2 cellular contexts compared by ENCODE assay signal in the genomic region with DNA sequence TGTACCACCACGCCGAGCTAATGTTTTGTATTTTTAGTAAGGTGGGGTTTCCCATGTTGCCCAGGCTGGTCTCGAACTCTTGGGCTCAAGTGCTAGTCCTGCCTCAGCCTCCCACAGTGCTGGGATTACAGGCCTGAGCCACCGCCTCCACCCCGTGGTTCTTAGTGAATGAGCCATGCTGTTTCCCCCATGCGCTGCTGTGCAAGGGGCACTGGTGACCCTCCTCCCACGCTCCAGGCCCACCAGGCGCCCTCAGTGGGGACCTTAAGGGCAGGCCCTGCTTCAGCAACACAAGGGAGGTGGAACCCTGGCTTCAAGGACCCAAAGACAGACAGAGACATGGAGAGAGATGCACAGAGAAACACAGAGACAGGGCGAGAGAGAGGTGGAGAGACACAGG.
TF ChIP-seq lines count a peak whose summit lies in the region.

No MANE protein-coding gene starts in this region.

TF ChIP-seq in liver, 16 proteins besides CTCF, POLR2A, EP300 and RAD21:
- TF ChIP-seq GABPA (IDR thresholded peaks at IDR 0.05 in 1 of 2, conservative IDR thresholded peaks at IDR 0.05 in 1 of 2) = no peak
- TF ChIP-seq SP1 (IDR thresholded peaks at IDR 0.05) = no peak
- no peak for TF ChIP-seq HNF4G (IDR thresholded peaks at IDR 0.05)
- TF ChIP-seq, protein P1, sequence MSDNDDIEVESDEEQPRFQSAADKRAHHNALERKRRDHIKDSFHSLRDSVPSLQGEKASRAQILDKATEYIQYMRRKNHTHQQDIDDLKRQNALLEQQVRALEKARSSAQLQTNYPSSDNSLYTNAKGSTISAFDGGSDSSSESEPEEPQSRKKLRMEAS (IDR thresholded peaks at IDR 0.05) = no peak
- TF ChIP-seq NR2F2 (IDR thresholded peaks at IDR 0.05) = no peak
- TF ChIP-seq FOXA2 (IDR thresholded peaks at IDR 0.05) = no peak
- TF ChIP-seq, protein P2, sequence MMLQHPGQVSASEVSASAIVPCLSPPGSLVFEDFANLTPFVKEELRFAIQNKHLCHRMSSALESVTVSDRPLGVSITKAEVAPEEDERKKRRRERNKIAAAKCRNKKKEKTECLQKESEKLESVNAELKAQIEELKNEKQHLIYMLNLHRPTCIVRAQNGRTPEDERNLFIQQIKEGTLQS (IDR thresholded peaks at IDR 0.05) = no peak
- TF ChIP-seq HNF4A (conservative IDR thresholded peaks at IDR 0.05) = no peak
- no peak for TF ChIP-seq JUND (IDR thresholded peaks at IDR 0.05)
- TF ChIP-seq EGR1 (IDR thresholded peaks at IDR 0.05; ENCODE audit: low read depth in 2 of 2) = no peak
- TF ChIP-seq YY1 (IDR thresholded peaks at IDR 0.05) = no peak
- TF ChIP-seq, protein P3, sequence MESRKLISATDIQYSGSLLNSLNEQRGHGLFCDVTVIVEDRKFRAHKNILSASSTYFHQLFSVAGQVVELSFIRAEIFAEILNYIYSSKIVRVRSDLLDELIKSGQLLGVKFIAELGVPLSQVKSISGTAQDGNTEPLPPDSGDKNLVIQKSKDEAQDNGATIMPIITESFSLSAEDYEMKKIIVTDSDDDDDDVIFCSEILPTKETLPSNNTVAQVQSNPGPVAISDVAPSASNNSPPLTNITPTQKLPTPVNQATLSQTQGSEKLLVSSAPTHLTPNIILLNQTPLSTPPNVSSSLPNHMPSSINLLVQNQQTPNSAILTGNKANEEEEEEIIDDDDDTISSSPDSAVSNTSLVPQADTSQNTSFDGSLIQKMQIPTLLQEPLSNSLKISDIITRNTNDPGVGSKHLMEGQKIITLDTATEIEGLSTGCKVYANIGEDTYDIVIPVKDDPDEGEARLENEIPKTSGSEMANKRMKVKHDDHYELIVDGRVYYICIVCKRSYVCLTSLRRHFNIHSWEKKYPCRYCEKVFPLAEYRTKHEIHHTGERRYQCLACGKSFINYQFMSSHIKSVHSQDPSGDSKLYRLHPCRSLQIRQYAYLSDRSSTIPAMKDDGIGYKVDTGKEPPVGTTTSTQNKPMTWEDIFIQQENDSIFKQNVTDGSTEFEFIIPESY (IDR thresholded peaks at IDR 0.05) = no peak
- no peak for TF ChIP-seq RXRA (IDR thresholded peaks at IDR 0.05)
- TF ChIP-seq FOXA1 (IDR thresholded peaks at IDR 0.05) = no peak
- no peak for TF ChIP-seq TAF1 (conservative IDR thresholded peaks at IDR 0.05)
- TF ChIP-seq, protein P4, sequence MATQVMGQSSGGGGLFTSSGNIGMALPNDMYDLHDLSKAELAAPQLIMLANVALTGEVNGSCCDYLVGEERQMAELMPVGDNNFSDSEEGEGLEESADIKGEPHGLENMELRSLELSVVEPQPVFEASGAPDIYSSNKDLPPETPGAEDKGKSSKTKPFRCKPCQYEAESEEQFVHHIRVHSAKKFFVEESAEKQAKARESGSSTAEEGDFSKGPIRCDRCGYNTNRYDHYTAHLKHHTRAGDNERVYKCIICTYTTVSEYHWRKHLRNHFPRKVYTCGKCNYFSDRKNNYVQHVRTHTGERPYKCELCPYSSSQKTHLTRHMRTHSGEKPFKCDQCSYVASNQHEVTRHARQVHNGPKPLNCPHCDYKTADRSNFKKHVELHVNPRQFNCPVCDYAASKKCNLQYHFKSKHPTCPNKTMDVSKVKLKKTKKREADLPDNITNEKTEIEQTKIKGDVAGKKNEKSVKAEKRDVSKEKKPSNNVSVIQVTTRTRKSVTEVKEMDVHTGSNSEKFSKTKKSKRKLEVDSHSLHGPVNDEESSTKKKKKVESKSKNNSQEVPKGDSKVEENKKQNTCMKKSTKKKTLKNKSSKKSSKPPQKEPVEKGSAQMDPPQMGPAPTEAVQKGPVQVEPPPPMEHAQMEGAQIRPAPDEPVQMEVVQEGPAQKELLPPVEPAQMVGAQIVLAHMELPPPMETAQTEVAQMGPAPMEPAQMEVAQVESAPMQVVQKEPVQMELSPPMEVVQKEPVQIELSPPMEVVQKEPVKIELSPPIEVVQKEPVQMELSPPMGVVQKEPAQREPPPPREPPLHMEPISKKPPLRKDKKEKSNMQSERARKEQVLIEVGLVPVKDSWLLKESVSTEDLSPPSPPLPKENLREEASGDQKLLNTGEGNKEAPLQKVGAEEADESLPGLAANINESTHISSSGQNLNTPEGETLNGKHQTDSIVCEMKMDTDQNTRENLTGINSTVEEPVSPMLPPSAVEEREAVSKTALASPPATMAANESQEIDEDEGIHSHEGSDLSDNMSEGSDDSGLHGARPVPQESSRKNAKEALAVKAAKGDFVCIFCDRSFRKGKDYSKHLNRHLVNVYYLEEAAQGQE (IDR thresholded peaks at IDR 0.05) = no peak

TF ChIP-seq in HepG2, 621 proteins besides CTCF, POLR2A, EP300 and RAD21:
- TF ChIP-seq ZNF557 (CRISPR knock-in tag; IDR thresholded peaks at IDR 0.05) (no peak), ZNF431 (CRISPR knock-in tag; IDR thresholded peaks at IDR 0.05; ENCODE audit: borderline replicate concordance, low read depth) (no peak), ZNF562 (CRISPR knock-in tag; IDR thresholded peaks at IDR 0.05; ENCODE audit: borderline replicate concordance) (no peak), ZNF570 (CRISPR knock-in tag; IDR thresholded peaks at IDR 0.05; ENCODE audit: borderline replicate concordance) (no peak)
- TF ChIP-seq, protein P5, sequence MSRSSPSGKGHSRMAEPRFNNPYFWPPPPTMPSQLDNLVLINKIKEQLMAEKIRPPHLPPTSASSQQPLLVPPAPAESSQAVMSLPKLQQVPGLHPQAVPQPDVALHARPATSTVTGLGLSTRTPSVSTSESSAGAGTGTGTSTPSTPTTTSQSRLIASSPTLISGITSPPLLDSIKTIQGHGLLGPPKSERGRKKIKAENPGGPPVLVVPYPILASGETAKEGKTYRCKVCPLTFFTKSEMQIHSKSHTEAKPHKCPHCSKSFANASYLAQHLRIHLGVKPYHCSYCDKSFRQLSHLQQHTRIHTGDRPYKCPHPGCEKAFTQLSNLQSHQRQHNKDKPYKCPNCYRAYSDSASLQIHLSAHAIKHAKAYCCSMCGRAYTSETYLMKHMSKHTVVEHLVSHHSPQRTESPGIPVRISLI (CRISPR knock-in tag; IDR thresholded peaks at IDR 0.05; ENCODE audit: borderline replicate concordance) = no peak
